ENCODE assay signal across 24 cellular contexts in the genomic region with DNA sequence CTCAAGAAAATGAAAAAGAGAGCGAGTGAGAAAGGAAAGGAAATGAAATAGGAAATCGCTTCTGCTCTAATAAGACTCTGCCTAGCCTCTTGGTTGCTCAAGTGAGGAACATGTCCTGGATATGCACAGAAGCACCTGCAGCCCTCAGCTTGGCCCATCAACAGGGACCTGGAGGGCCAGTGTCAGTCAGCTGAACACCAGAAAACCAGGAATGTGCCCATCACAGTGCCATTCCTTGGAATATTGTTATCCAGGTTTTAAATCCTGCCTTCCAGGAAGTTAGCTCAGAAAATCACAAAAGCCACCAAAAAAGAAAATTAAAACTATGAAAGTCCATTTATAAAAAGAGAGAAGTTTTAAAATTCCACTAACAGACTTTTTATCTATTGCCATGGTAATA.
"Had no signal": no experiment of that assay in that cellular context is flagged by ENCODE, and none has a peak within 500 bp of the region (broad histone marks: within the 10 kb centered on the region; RNA-seq: fewer than 3 reads in every experiment).

No MANE protein-coding gene starts in this region.

- H3K4me3 ChIP-seq: spleen, thyroid gland had no signal

- H3K9me3 ChIP-seq: thyroid gland had no signal

- H3K27me3 Mint-ChIP-seq: activated naive CD4-positive, alpha-beta T cell treated with anti-CD3 and anti-CD28 coated beads, Interleukin-2, amount 50 U/mL, for 24 hours had no signal

- ATAC-seq: activated CD4-positive, CD25-positive, alpha-beta regulatory T cell treated with anti-CD3 and anti-CD28 coated beads, Interleukin-2, amount 50 U/mL, for 24 hours; activated CD8-positive, alpha-beta T cell treated with anti-CD3 and anti-CD28 coated beads, Interleukin-2, amount 10 ng/mL, durations not matched to agents 7 days and 5 days; left cardiac atrium had no signal

- H3K27ac Mint-ChIP-seq: activated CD4-positive, alpha-beta T cell treated with anti-CD3 and anti-CD28 coated beads, Interleukin-2, amount 10 ng/mL, durations not matched to agents 7 days and 5 days; activated CD8-positive, alpha-beta T cell treated with anti-CD3 and anti-CD28 coated beads, Interleukin-2, amount 10 ng/mL, durations not matched to agents 7 days and 5 days; activated naive CD4-positive, alpha-beta T cell treated with anti-CD3 and anti-CD28 coated beads, Interleukin-2, amount 50 U/mL, for 24 hours; activated T-helper 1 cell treated with anti-CD3 and anti-CD28 coated beads, Interleukin-12 subunit alpha, Interleukin-12 subunit beta, Interleukin-2, Interleukin-4 antibody, amounts not matched to agents 30 ng/mL and 10 ng/mL and 1 ng/mL, durations not matched to agents 14 hours and 24 hours and 36 hours; brain; dendritic cell treated with granulocyte-macrophage colony-stimulating factor and Interleukin-4, amounts not matched to agents 40 ng/mL and 50 ng/mL, for 4 days; nephron progenitor cell had no signal

- DNase-seq: activated CD4-positive, alpha-beta T cell treated with anti-CD3 and anti-CD28 coated beads, Interleukin-2, amount 10 ng/mL, durations not matched to agents 7 days and 5 days; activated CD8-positive, alpha-beta T cell treated with anti-CD3 and anti-CD28 coated beads, Interleukin-2, amount 10 ng/mL, durations not matched to agents 7 days and 5 days; activated gamma-delta T cell; aorta; effector CD4-positive, alpha-beta T cell; erythroblast; head of caudate nucleus; islet precursor cell; left cardiac atrium; midbrain; nephron progenitor cell; occipital lobe; posterior cingulate gyrus; retina; spleen; stimulated activated CD4-positive, alpha-beta T cell treated with anti-CD3 and anti-CD28 coated beads, Interleukin-4, amount 100 ng/mL, for 1 hour; stimulated activated naive CD4-positive, alpha-beta T cell; substantia nigra; thyroid gland had no signal

- H3K4me1 Mint-ChIP-seq: activated CD4-positive, alpha-beta T cell treated with anti-CD3 and anti-CD28 coated beads, Interleukin-2, amount 10 ng/mL, durations not matched to agents 7 days and 5 days; activated naive CD4-positive, alpha-beta T cell treated with anti-CD3 and anti-CD28 coated beads, Interleukin-2, amount 50 U/mL, for 24 hours; brain had no signal

- H3K36me3 Mint-ChIP-seq: activated naive CD4-positive, alpha-beta T cell treated with anti-CD3 and anti-CD28 coated beads, Interleukin-2, amount 50 U/mL, for 24 hours; brain had no signal

- H3K9me3 Mint-ChIP-seq: activated CD4-positive, alpha-beta T cell treated with anti-CD3 and anti-CD28 coated beads, Interleukin-2, amount 10 ng/mL, durations not matched to agents 7 days and 5 days; activated naive CD4-positive, alpha-beta T cell treated with anti-CD3 and anti-CD28 coated beads, Interleukin-2, amount 50 U/mL, for 24 hours; activated T-helper 1 cell treated with anti-CD3 and anti-CD28 coated beads, Interleukin-12 subunit alpha, Interleukin-12 subunit beta, Interleukin-2, Interleukin-4 antibody, amounts not matched to agents 30 ng/mL and 10 ng/mL and 1 ng/mL, durations not matched to agents 14 hours and 24 hours and 36 hours; dendritic cell treated with granulocyte-macrophage colony-stimulating factor and Interleukin-4, amounts not matched to agents 40 ng/mL and 50 ng/mL, for 4 days had no signal

- H3K27ac ChIP-seq: spleen, thyroid gland had no signal

- H3K36me3 ChIP-seq: spleen, thyroid gland had no signal

- H3K4me3 Mint-ChIP-seq: activated CD4-positive, alpha-beta T cell treated with anti-CD3 and anti-CD28 coated beads, Interleukin-2, amount 10 ng/mL, durations not matched to agents 7 days and 5 days; activated CD8-positive, alpha-beta T cell treated with anti-CD3 and anti-CD28 coated beads, Interleukin-2, amount 10 ng/mL, durations not matched to agents 7 days and 5 days; activated naive CD4-positive, alpha-beta T cell treated with anti-CD3 and anti-CD28 coated beads, Interleukin-2, amount 50 U/mL, for 24 hours; activated T-helper 1 cell treated with anti-CD3 and anti-CD28 coated beads, Interleukin-12 subunit alpha, Interleukin-12 subunit beta, Interleukin-2, Interleukin-4 antibody, amounts not matched to agents 30 ng/mL and 10 ng/mL and 1 ng/mL, durations not matched to agents 14 hours and 24 hours and 36 hours; brain; dendritic cell treated with granulocyte-macrophage colony-stimulating factor and Interleukin-4, amounts not matched to agents 40 ng/mL and 50 ng/mL, for 4 days; nephron progenitor cell had no signal

- H3K4me1 ChIP-seq: spleen, thyroid gland had no signal

- H3K27me3 ChIP-seq: thyroid gland had no signal
